Comparison of ENCODE assay signal across 1 cellular context in the genomic region with DNA sequence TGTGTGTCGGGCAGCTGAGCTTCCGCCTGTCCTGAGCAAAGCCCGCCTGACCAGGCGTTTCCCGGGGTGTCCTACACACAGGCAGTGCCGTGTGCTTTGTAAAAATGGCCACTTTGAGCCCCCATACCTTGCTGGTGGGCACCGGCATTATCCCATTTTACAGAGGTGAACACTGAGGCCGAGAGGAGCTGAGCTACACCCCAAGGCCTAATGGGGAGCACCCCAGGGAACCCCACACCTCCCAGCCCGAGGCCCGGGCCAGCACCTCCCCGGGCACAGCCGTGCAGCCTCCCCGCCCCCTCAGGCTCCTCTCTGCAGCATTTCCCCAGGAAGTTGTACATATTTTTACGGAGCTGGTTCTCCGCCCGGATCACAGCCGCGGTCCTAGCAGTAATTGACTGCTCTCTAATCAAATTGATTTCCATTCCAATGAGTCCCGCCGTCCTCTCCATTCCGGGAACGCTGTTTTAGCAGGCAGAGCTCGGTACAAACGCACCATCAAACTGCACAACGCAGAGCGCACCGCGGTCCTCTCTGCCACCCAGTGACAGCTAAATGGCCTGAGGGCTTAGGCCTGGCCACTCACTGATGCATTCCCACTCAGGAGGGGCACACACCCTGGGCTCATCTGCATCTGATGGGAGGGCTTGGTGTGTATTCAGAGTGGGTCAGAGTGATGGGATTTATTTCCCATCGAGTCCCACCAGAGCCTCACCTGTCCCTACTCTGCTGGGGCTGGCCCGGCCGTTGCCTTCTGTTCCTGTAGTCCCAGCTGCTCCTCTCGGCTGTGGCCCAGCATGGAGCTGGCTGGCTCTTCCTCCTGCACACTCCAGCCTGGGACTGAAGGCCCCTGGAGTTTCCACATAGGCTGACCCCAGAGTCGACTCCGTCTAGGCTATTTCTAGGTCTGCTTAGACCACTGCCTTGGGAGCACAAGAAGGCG.
TF ChIP-seq lines count a peak whose summit lies in the region.

No MANE protein-coding gene starts in this region.

TF ChIP-seq in SK-N-SH treated with all-trans-retinoic acid at 6 μM for 48 hours, 23 proteins besides CTCF, POLR2A, EP300 and RAD21 (continued from another document):
- TF ChIP-seq TCF4 (CRISPR knock-in tag; IDR thresholded peaks at IDR 0.05; ENCODE audit: borderline replicate concordance), result no peak
